ENCODE assay signal across 8 cellular contexts in genomic region chr12:70590051-70590450, GRCh38. TPM values are rescaled to one million over a fixed set of nuclear protein-coding genes. Genes with fewer than 3 reads are reported as not detected.
DNase-seq lines count a peak whose midpoint lies in the region; ATAC-seq, FAIRE-seq and TF ChIP-seq lines count a peak whose summit lies in the region.

No MANE protein-coding gene starts in this region.

- intact Hi-C loops in PC-9 (cut with micrococcal nuclease; ENCODE audit: unreplicated experiment) (loop anchor here (1.0 kb wide), 2 partner anchors 129 to 259 kb away; no protein-coding TSS in a partner anchor), ovary (cut with DNase I) (loop anchor here in 1 of 4 donors (10.0 kb wide), 1 partner anchor 135 kb away; no protein-coding TSS in a partner anchor)
- intact Hi-C loops in activated T-helper 2 cell treated with anti-CD3 and anti-CD28 coated beads, Interferon-gamma antibody, Interleukin-2, Interleukin-4, amounts not matched to agents 10 μg/mL and 5 μg/mL and 100 μg/mL, durations not matched to agents 14 hours and 24 hours and 36 hours (cut with micrococcal nuclease) = loop anchor here (1.0 kb wide), 1 partner anchor 129 kb away; no protein-coding TSS in a partner anchor

- WGBS in gastroesophageal sphincter (ENCODE audit: low coverage in 1 of 2), 2 donors = 33 to 62% methylated on average over 3 to 6 of the region's 6 CpGs
- WGBS in ovary, 3 donors = 31 to 33% (median 32%) methylated on average over 6 of the region's 6 CpGs
- WGBS in upper lobe of left lung, 2 donors = 31% methylated on average over 6 of the region's 6 CpGs

- H3K4me2 ChIP-seq in PC-9 = no peak overlapping the region

- no peaks in the 10 kb centered on the region for H4K20me1 ChIP-seq in PC-9 (ENCODE audit: insufficient read depth)

- peaks cover 1% of the 10 kb centered on the region for H3K27me3 Mint-ChIP-seq in activated T-helper 2 cell treated with anti-CD3 and anti-CD28 coated beads, Interferon-gamma antibody, Interleukin-2, Interleukin-4, amounts not matched to agents 10 μg/mL and 5 μg/mL and 100 μg/mL, durations not matched to agents 14 hours and 24 hours and 36 hours (ENCODE audit: low read depth)

- TF ChIP-seq EP300 in gastroesophageal sphincter (IDR thresholded peaks at IDR 0.05) (no peak), ovary (IDR thresholded peaks at IDR 0.05) (no peak), upper lobe of left lung (IDR thresholded peaks at IDR 0.05) (no peak)

- POLR2A ChIA-PET in PC-9 (lab: Charles Lee; ENCODE audit: unreplicated experiment) = no interaction called here

- no peak overlapping the region for H2AFZ ChIP-seq in PC-9

- no TSS peak for BruUV-seq in PC-9 (replicated peaks; lab: Mats Ljungman, UMichigan)

- ATAC-seq in GM21367 (IDR thresholded peaks at IDR 0.05; ENCODE audit: unreplicated experiment) (peak; percentile 96), gastroesophageal sphincter (no peak), upper lobe of left lung (ENCODE audit: low FRiP score in 2 of 2) (peak; percentile 62 to 90)

- no peaks in the 10 kb centered on the region for H3K9me3 Mint-ChIP-seq in activated T-helper 2 cell treated with anti-CD3 and anti-CD28 coated beads, Interferon-gamma antibody, Interleukin-2, Interleukin-4, amounts not matched to agents 10 μg/mL and 5 μg/mL and 100 μg/mL, durations not matched to agents 14 hours and 24 hours and 36 hours

- H3K9me3 ChIP-seq in PC-9 (ENCODE audit: insufficient read depth, low read depth) (no peaks in the 10 kb centered on the region), gastroesophageal sphincter (peaks cover 0 to 7% (median 0%) of the 10 kb centered on the region in 3 donors), ovary (no peaks in the 10 kb centered on the region), upper lobe of left lung (no peaks in the 10 kb centered on the region)

- H3K27ac Mint-ChIP-seq in activated T-helper 2 cell treated with anti-CD3 and anti-CD28 coated beads, Interferon-gamma antibody, Interleukin-2, Interleukin-4, amounts not matched to agents 10 μg/mL and 5 μg/mL and 100 μg/mL, durations not matched to agents 14 hours and 24 hours and 36 hours = no peak overlapping the region

- H3K27me3 ChIP-seq in PC-9 (ENCODE audit: insufficient read depth, low read depth) (no peaks in the 10 kb centered on the region), gastroesophageal sphincter (peaks cover 12% of the 10 kb centered on the region), ovary (no peaks in the 10 kb centered on the region), upper lobe of left lung (no peaks in the 10 kb centered on the region)

- FAIRE-seq in D721Med (lab: Jason Lieb, UNC) = no peak

- no peaks in the 10 kb centered on the region for H3K4me1 Mint-ChIP-seq in activated T-helper 2 cell treated with anti-CD3 and anti-CD28 coated beads, Interferon-gamma antibody, Interleukin-2, Interleukin-4, amounts not matched to agents 10 μg/mL and 5 μg/mL and 100 μg/mL, durations not matched to agents 14 hours and 24 hours and 36 hours (ENCODE audit: low read depth)

- H3K9me2 ChIP-seq in PC-9 (ENCODE audit: insufficient read depth) = no peaks in the 10 kb centered on the region

- CTCF ChIA-PET in PC-9 (lab: Charles Lee) = no interaction called here

- H3K4me3 ChIP-seq in PC-9 (no peak overlapping the region), gastroesophageal sphincter (no peak overlapping the region), ovary (no peak overlapping the region), upper lobe of left lung (no peak overlapping the region)

- H3K36me3 Mint-ChIP-seq in activated T-helper 2 cell treated with anti-CD3 and anti-CD28 coated beads, Interferon-gamma antibody, Interleukin-2, Interleukin-4, amounts not matched to agents 10 μg/mL and 5 μg/mL and 100 μg/mL, durations not matched to agents 14 hours and 24 hours and 36 hours (ENCODE audit: low read depth) = no peaks in the 10 kb centered on the region

- H3K4me1 ChIP-seq in PC-9 (replicated peaks; ENCODE audit: insufficient read depth) = no peaks in the 10 kb centered on the region
- no peaks in the 10 kb centered on the region for H3K4me1 ChIP-seq in gastroesophageal sphincter
- no peaks in the 10 kb centered on the region for H3K4me1 ChIP-seq in ovary (ENCODE audit: insufficient read depth)
- no peaks in the 10 kb centered on the region for H3K4me1 ChIP-seq in upper lobe of left lung

- H3K36me3 ChIP-seq in PC-9 (ENCODE audit: low read depth) = no peaks in the 10 kb centered on the region
- no peaks in the 10 kb centered on the region for H3K36me3 ChIP-seq in gastroesophageal sphincter
- no peaks in the 10 kb centered on the region for H3K36me3 ChIP-seq in ovary
- H3K36me3 ChIP-seq in upper lobe of left lung = peaks cover 0 to 15% (median 0%) of the 10 kb centered on the region in 4 donors

- TF ChIP-seq CTCF in D721Med (IDR thresholded peaks at IDR 0.05; ENCODE audit: insufficient read depth, missing control alignments) (peak; percentile 85), PC-9 (conservative IDR thresholded peaks at IDR 0.05) (peak; percentile 91), gastroesophageal sphincter (IDR thresholded peaks at IDR 0.05) (peak; percentile 50 to 77 (median 64)), ovary (IDR thresholded peaks at IDR 0.05) (peak in 2 of 3 donors; percentile 34 to 54), upper lobe of left lung (IDR thresholded peaks at IDR 0.05) (peak; percentile 67 to 85 (median 80))

- TF ChIP-seq POLR2A in gastroesophageal sphincter (IDR thresholded peaks at IDR 0.05) = no peak
- no peak for TF ChIP-seq POLR2A in ovary (IDR thresholded peaks at IDR 0.05)
- no peak for TF ChIP-seq POLR2A in upper lobe of left lung (IDR thresholded peaks at IDR 0.05)

- H3K79me2 ChIP-seq in PC-9 (ENCODE audit: low read depth) = no peaks in the 10 kb centered on the region

- H3F3A ChIP-seq in PC-9 (ENCODE audit: insufficient read depth, low read depth) = no peaks in the 10 kb centered on the region

- H3K27ac ChIP-seq in PC-9 (no peak overlapping the region), gastroesophageal sphincter (no peak overlapping the region), ovary (no peak overlapping the region), upper lobe of left lung (no peak overlapping the region)

- no peak overlapping the region for H3K4me3 Mint-ChIP-seq in activated T-helper 2 cell treated with anti-CD3 and anti-CD28 coated beads, Interferon-gamma antibody, Interleukin-2, Interleukin-4, amounts not matched to agents 10 μg/mL and 5 μg/mL and 100 μg/mL, durations not matched to agents 14 hours and 24 hours and 36 hours (ENCODE audit: low read depth)

- DNase-seq in D721Med (ENCODE audit: insufficient read length, low spot score) (no peak), HT-29 (ENCODE audit: low spot score) (peak; percentile 87), PC-9 (peak in 1 of 2 experiments; percentile 57), ovary (peak; percentile 36 to 63 (median 44)), upper lobe of left lung (peak in 1 of 2 donors; percentile 67)
- peak; percentile 27 for DNase-seq in activated T-helper 2 cell treated with anti-CD3 and anti-CD28 coated beads, Interferon-gamma antibody, Interleukin-2, Interleukin-4, amounts not matched to agents 10 μg/mL and 5 μg/mL and 100 μg/mL, durations not matched to agents 14 hours and 24 hours and 36 hours (ENCODE audit: low spot score)

RNA-seq across cellular contexts. Expression of gene PTPRB, which starts 47.2 kb away (rescaled TPM):
- 7.0 and 9.3 TPM in 2 replicates for total RNA-seq in HT-29 (2014; rRNA removed; shearing (Covaris generic))
- total RNA-seq in PC-9 (2021) = 1.3 and 1.9 TPM in 2 replicates
- not detected in 2 replicates for total RNA-seq in activated T-helper 2 cell treated with anti-CD3 and anti-CD28 coated beads, Interferon-gamma antibody, Interleukin-2, Interleukin-4, amounts not matched to agents 10 μg/mL and 5 μg/mL and 100 μg/mL, durations not matched to agents 14 hours and 24 hours and 36 hours
- total RNA-seq in gastroesophageal sphincter = 10 to 100 TPM; 12.5 to 40.3 (median 26.8) TPM
- 10 to 100 TPM in 4 of 7 donors, 1 to 10 TPM in 3; 4.9 to 34.6 (median 11.6) TPM for total RNA-seq in ovary
- polyA plus RNA-seq in ovary = 10 to 100 TPM in 1 of 2 donors, 1 to 10 TPM in 1; 10.0 to 17.3 TPM
- 100 to 1,000 TPM in 1 of 6 donors, 10 to 100 TPM in 5; 68.8 to 113 (median 80.8) TPM for total RNA-seq in upper lobe of left lung
